20 cellular contexts compared by ENCODE assay signal in genomic region chr13:40670307-40670706, GRCh38. TPM values are rescaled to one million over a fixed set of nuclear protein-coding genes. Genes with fewer than 3 reads are reported as not detected.
DNase-seq lines count a peak whose midpoint lies in the region; ATAC-seq and TF ChIP-seq lines count a peak whose summit lies in the region.
"Had no signal": no experiment of that assay in that cellular context is flagged by ENCODE, and none has a peak within 500 bp of the region (broad histone marks: within the 10 kb centered on the region; RNA-seq: fewer than 3 reads in every experiment).

No MANE protein-coding gene starts in this region.

- peaks cover 8 to 33% (median 24%) of the 10 kb centered on the region in 10 experiments; a peak in 19 of 20 replicates for H3K4me1 ChIP-seq in BLaER1 treated with 17β-estradiol and CSF1 and Interleukin-3, amounts not matched to agents 10 nM and 100 nM
- peaks cover 12% of the 10 kb centered on the region for H3K4me1 ChIP-seq in HEK293 (ENCODE audit: control insufficient read depth, insufficient read depth, low read length)
- H3K4me1 ChIP-seq: BE2C had no signal

- CTCF ChIA-PET in HEK293 (lab: Yijun Ruan, JAX) (no interaction called here), WTC11 (lab: Charles Lee) (no interaction called here)

- H3K9me3 ChIP-seq in BLaER1 treated with 17β-estradiol and CSF1 and Interleukin-3, amounts not matched to agents 10 nM and 100 nM (replicated peaks in 1 of 11) = no peaks in the 10 kb centered on the region
- no peaks in the 10 kb centered on the region for H3K9me3 ChIP-seq in HEK293 (ENCODE audit: control insufficient read depth, insufficient read depth, low read depth, low read length)
- H3K9me3 ChIP-seq: A549, BE2C had no signal

- H3K27me3 Mint-ChIP-seq in WTC11 (ENCODE audit: low read depth) (peaks cover 17% of the 10 kb centered on the region), natural killer cell (ENCODE audit: low read depth in 2 of 2) (no peaks in the 10 kb centered on the region)
- H3K27me3 Mint-ChIP-seq: CD4-positive, alpha-beta memory T cell had no signal

- H4K20me1 ChIP-seq in BLaER1 treated with 17β-estradiol and CSF1 and Interleukin-3, amounts not matched to agents 10 nM and 100 nM = peaks cover 0 to 10% (median 8%) of the 10 kb centered on the region in 11 experiments; a peak in 11 of 22 replicates

- H3K4me1 Mint-ChIP-seq in WTC11 = peaks cover 76% of the 10 kb centered on the region
- peaks cover 15 to 16% of the 10 kb centered on the region in 2 donors for H3K4me1 Mint-ChIP-seq in natural killer cell

- POLR2A ChIA-PET in HEK293 (lab: Yijun Ruan, JAX) (no interaction called here), WTC11 (lab: Charles Lee) (no interaction called here)

- H3K9ac ChIP-seq in BLaER1 treated with 17β-estradiol and CSF1 and Interleukin-3, amounts not matched to agents 10 nM and 100 nM = no peak overlapping the region

- H3K36me3 ChIP-seq in BLaER1 treated with 17β-estradiol and CSF1 and Interleukin-3, amounts not matched to agents 10 nM and 100 nM = no peaks in the 10 kb centered on the region
- H3K36me3 ChIP-seq in HEK293 (ENCODE audit: control insufficient read depth in 2 of 2, insufficient read depth in 1 of 2, low read length in 2 of 2) = no peaks in the 10 kb centered on the region
- H3K36me3 ChIP-seq: BE2C had no signal

- H3K36me3 Mint-ChIP-seq in WTC11 (no peaks in the 10 kb centered on the region), natural killer cell (no peaks in the 10 kb centered on the region)

- peak overlapping the region in 10 of 11 experiments; percentile 9 to 55 (median 46); a peak in 14 of 22 replicates for H3K4me2 ChIP-seq in BLaER1 treated with 17β-estradiol and CSF1 and Interleukin-3, amounts not matched to agents 10 nM and 100 nM
- H3K4me2 ChIP-seq: A549 had no signal

- TF ChIP-seq CTCF in HEK293 (tag by site-specific recombination; IDR thresholded peaks at IDR 0.05) (no peak), WTC11 (IDR thresholded peaks at IDR 0.05) (no peak), natural killer cell (IDR thresholded peaks at IDR 0.05) (no peak)

- no peak overlapping the region for H3K4me3 Mint-ChIP-seq in WTC11
- no peak overlapping the region for H3K4me3 Mint-ChIP-seq in natural killer cell

- DNase-seq in WTC11 (ENCODE audit: low spot score) (no peak), natural killer cell (no peak)
- DNase-seq: 8988T; ACHN; BE2C; C1 segment of cervical spinal cord; Calu3; CD4-positive, alpha-beta memory T cell; COR-L47; DMS53; DMS79 treated with DMSO at 0.1 percent for 48 hours; GF-D8; GOT3; H7; HCEC 1CT had no signal

- ATAC-seq in WTC11 (no peak), HG02870 (IDR thresholded peaks at IDR 0.05; ENCODE audit: unreplicated experiment) (no peak), natural killer cell (no peak), HG02884 (IDR thresholded peaks at IDR 0.05; ENCODE audit: unreplicated experiment) (no peak)
- ATAC-seq: A549 had no signal

- H3K4me3 ChIP-seq in BLaER1 treated with 17β-estradiol and CSF1 and Interleukin-3, amounts not matched to agents 10 nM and 100 nM = no peak overlapping the region
- no peak overlapping the region for H3K4me3 ChIP-seq in HEK293 (ENCODE audit: low read depth, low read length)
- H3K4me3 ChIP-seq: A549 had no signal

- H3K27ac Mint-ChIP-seq in WTC11 = peak overlapping the region; percentile 30; the same call in 1 of the 2 replicates
- no peak overlapping the region for H3K27ac Mint-ChIP-seq in natural killer cell
- H3K27ac Mint-ChIP-seq: CD4-positive, alpha-beta memory T cell had no signal

- intact Hi-C loops in natural killer cell (cut with micrococcal nuclease) = no loop called here

- H3K27me3 ChIP-seq in BLaER1 treated with 17β-estradiol and CSF1 and Interleukin-3, amounts not matched to agents 10 nM and 100 nM = no peaks in the 10 kb centered on the region

- H3K9me3 Mint-ChIP-seq in WTC11 (no peaks in the 10 kb centered on the region), natural killer cell (no peaks in the 10 kb centered on the region)

- no peak overlapping the region for H3K27ac ChIP-seq in BLaER1 treated with 17β-estradiol and CSF1 and Interleukin-3, amounts not matched to agents 10 nM and 100 nM
- H3K27ac ChIP-seq in HEK293 (ENCODE audit: extremely low read depth, low read depth, low read length) = no peak overlapping the region
- H3K27ac ChIP-seq: A549 had no signal

TF ChIP-seq in HEK293, 187 proteins besides CTCF, POLR2A, EP300 and RAD21:
- TF ChIP-seq GLIS2 (tag by site-specific recombination; IDR thresholded peaks at IDR 0.05) (no peak), FEZF1 (tag by site-specific recombination; IDR thresholded peaks at IDR 0.05) (peak; percentile 30; the same call in 1 of the 2 replicates)

TF ChIP-seq in WTC11, 78 proteins besides CTCF, POLR2A, EP300 and RAD21:
- TF ChIP-seq ZNF263 (CRISPR knock-in tag; IDR thresholded peaks at IDR 0.05; ENCODE audit: low read depth) = no peak
- TF ChIP-seq ZNF532 (CRISPR knock-in tag; IDR thresholded peaks at IDR 0.05; ENCODE audit: borderline replicate concordance) = no peak
- no peak for TF ChIP-seq FOXK1 (CRISPR knock-in tag; IDR thresholded peaks at IDR 0.05)

RNA-seq across cellular contexts. Expression of gene FOXO1, which starts 3.9 kb away (rescaled TPM):
- total RNA-seq in WTC11 (2021) (34.3 to 37.9 TPM (median 34.4 TPM) in 3 replicates), natural killer cell (10 to 100 TPM; 23.9 to 29.8 (median 27.6) TPM)
